10 cellular contexts compared by ENCODE assay signal in the genomic region with DNA sequence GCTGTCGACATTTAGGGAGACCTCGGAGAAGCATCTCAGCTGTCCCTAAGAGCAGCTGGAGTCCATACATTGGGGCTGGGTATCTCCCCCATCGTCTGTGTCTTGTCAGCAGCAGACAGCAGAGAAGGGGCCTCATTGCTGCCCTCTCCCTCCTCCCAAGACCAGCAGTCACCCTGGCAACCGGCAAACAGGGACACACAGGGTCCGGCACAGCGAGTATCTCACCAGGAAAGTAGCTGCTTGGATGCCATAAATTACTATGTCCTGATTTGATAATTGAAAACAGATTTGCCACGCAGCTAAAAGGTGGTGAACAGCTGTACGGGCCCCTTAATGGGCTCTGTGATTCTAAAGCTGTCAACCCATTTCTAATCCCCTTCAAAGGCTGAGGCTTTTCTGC.
A peak's percentile ranks its signal among the peaks of the same experiment; 100 is the strongest.
DNase-seq lines count a peak whose midpoint lies in the region; ATAC-seq, FAIRE-seq and TF ChIP-seq lines count a peak whose summit lies in the region.
"Had no signal": no experiment of that assay in that cellular context is flagged by ENCODE, and none has a peak within 500 bp of the region (broad histone marks: within the 10 kb centered on the region; RNA-seq: fewer than 3 reads in every experiment).

No MANE protein-coding gene starts in this region.

- no peak overlapping the region for H3K27ac ChIP-seq in H9 (ENCODE audit: insufficient read length, low read depth, low read length)
- H3K27ac ChIP-seq in K562 (ENCODE audit: extremely low read depth, low read depth, low read length): no peak overlapping the region
- peak overlapping the region; percentile 47 for H3K27ac ChIP-seq in mesodermal cell (ENCODE audit: low read depth, low read length, severe bottlenecking)

- no peak for ATAC-seq in K562

- H3K36me3 ChIP-seq in K562 (ENCODE audit: control insufficient read depth, insufficient read depth, low read length) (no peaks in the 10 kb centered on the region), mesodermal cell (ENCODE audit: control insufficient read depth, insufficient read depth, low read length) (peaks cover 94% of the 10 kb centered on the region)

- H3K9ac ChIP-seq in H9 (ENCODE audit: extremely low read depth, insufficient read length, low read length) (no peak overlapping the region), K562 (ENCODE audit: insufficient read depth in 1 of 2, low read depth in 2 of 2, low read length in 2 of 2) (no peak overlapping the region)

- intact Hi-C loops in K562 (cut with micrococcal nuclease): no loop called here
- intact Hi-C loops in Calu3 (cut with micrococcal nuclease; ENCODE audit: unreplicated experiment): no loop called here

- no peak for TF ChIP-seq POLR2A in K562 (conservative IDR thresholded peaks at IDR 0.05)

- H3K9me3 ChIP-seq in H9 (ENCODE audit: control insufficient read depth, low read depth, low read length) (no peaks in the 10 kb centered on the region), K562 (replicated peaks; ENCODE audit: control insufficient read depth, insufficient read depth, low read depth, low read length) (no peaks in the 10 kb centered on the region), mesodermal cell (ENCODE audit: control insufficient read depth, low read length) (no peaks in the 10 kb centered on the region)

- H3K79me1 ChIP-seq in H9 (ENCODE audit: insufficient read depth, low read depth, low read length, poor library complexity, severe bottlenecking): no peaks in the 10 kb centered on the region

- H3K27me3 Mint-ChIP-seq in H9 (ENCODE audit: low read depth) (no peaks in the 10 kb centered on the region), Calu3 (ENCODE audit: unreplicated experiment) (no peaks in the 10 kb centered on the region)

- no peak overlapping the region for H2BK5ac ChIP-seq in H9 (ENCODE audit: insufficient read length, low read length)

- no peak overlapping the region for H3K56ac ChIP-seq in H9 (ENCODE audit: insufficient read length, low read depth, low read length)

- no peak for TF ChIP-seq EP300 in K562 (IDR thresholded peaks at IDR 0.05; ENCODE audit: low read length)

- peaks cover 0 to 7% of the 10 kb centered on the region in 2 experiments; a peak in 2 of 4 replicates for H3K4me1 Mint-ChIP-seq in H9
- H3K4me1 Mint-ChIP-seq in Calu3 (ENCODE audit: low read depth, unreplicated experiment): peaks cover 7% of the 10 kb centered on the region

- H3K79me2 ChIP-seq in H9 (ENCODE audit: insufficient read depth, low read length) (no peaks in the 10 kb centered on the region), K562 (ENCODE audit: control insufficient read depth, insufficient read depth, low read length) (no peaks in the 10 kb centered on the region)

- H4K20me1 ChIP-seq in H9 (ENCODE audit: control insufficient read depth, insufficient read depth, insufficient read length) (no peaks in the 10 kb centered on the region), K562 (replicated peaks; ENCODE audit: control insufficient read depth, insufficient read depth, low read length) (no peaks in the 10 kb centered on the region; the same call in 1 of the 2 replicates)

- H3K36me3 Mint-ChIP-seq in H9 (ENCODE audit: insufficient read depth in 1 of 3, low read depth in 3 of 3) (no peaks in the 10 kb centered on the region), Calu3 (ENCODE audit: insufficient read depth, unreplicated experiment) (peaks cover 84% of the 10 kb centered on the region)

- H3K9me3 Mint-ChIP-seq in H9 (no peaks in the 10 kb centered on the region), Calu3 (ENCODE audit: low read depth, unreplicated experiment) (no peaks in the 10 kb centered on the region)

- no peak overlapping the region for H3K18ac ChIP-seq in H9 (ENCODE audit: insufficient read length, low read depth, low read length)

- no peak overlapping the region for H2BK12ac ChIP-seq in H9 (ENCODE audit: insufficient read length, low read depth, low read length)

- H4K5ac ChIP-seq in H9 (ENCODE audit: insufficient read length, low read depth, low read length): no peak overlapping the region

- H3K9me1 ChIP-seq in K562 (ENCODE audit: control insufficient read depth, insufficient read depth, low read length): no peaks in the 10 kb centered on the region

- H2BK15ac ChIP-seq in H9 (ENCODE audit: low read depth, low read length): no peak overlapping the region

- no peak for TF ChIP-seq RAD21 in K562 (CRISPR knock-in tag; conservative IDR thresholded peaks at IDR 0.05 in 1 of 2, IDR thresholded peaks at IDR 0.05 in 1 of 2)

- BruUV-seq in K562 (replicated peaks; lab: Mats Ljungman, UMichigan) (no TSS peak), Calu3 (replicated peaks; lab: Mats Ljungman, UMichigan) (no TSS peak)

- H3K4ac ChIP-seq in H9 (ENCODE audit: low read depth, low read length): no peak overlapping the region

- no peaks in the 10 kb centered on the region for H3K4me1 ChIP-seq in H9 (ENCODE audit: insufficient read depth, low read length)
- no peaks in the 10 kb centered on the region for H3K4me1 ChIP-seq in K562 (replicated peaks in 1 of 2; ENCODE audit: control insufficient read depth in 2 of 2, insufficient read depth in 2 of 2, low read length in 2 of 2)
- no peaks in the 10 kb centered on the region for H3K4me1 ChIP-seq in mesodermal cell (ENCODE audit: control insufficient read depth, insufficient read depth, low read length, poor library complexity, severe bottlenecking)

- no peak overlapping the region for H2BK20ac ChIP-seq in H9 (ENCODE audit: low read depth, low read length, poor library complexity, severe bottlenecking)

- no peak overlapping the region for H4K8ac ChIP-seq in H9 (replicated peaks; ENCODE audit: insufficient read length, low read depth, low read length)

- H3K4me2 ChIP-seq in H9 (ENCODE audit: insufficient read depth, insufficient read length, low read length): no peak overlapping the region
- no peak overlapping the region for H3K4me2 ChIP-seq in K562 (ENCODE audit: insufficient read depth, low read length)

- no peak overlapping the region for H3K27ac Mint-ChIP-seq in H9
- no peak overlapping the region for H3K27ac Mint-ChIP-seq in Calu3 (ENCODE audit: unreplicated experiment)

- H2AK5ac ChIP-seq in H9 (ENCODE audit: insufficient read length, low read length): no peak overlapping the region

- no peaks in the 10 kb centered on the region for H3K27me3 ChIP-seq in H9 (ENCODE audit: insufficient read depth, low read length)
- peaks cover 5 to 10% of the 10 kb centered on the region in 2 experiments; a peak in 1 of 5 replicates for H3K27me3 ChIP-seq in K562 (ENCODE audit: control insufficient read depth in 2 of 2, insufficient read depth in 2 of 2, low read length in 2 of 2)

- no peak overlapping the region for H4K91ac ChIP-seq in H9 (ENCODE audit: insufficient read length, low read depth, low read length)

- no peak overlapping the region for H3K4me3 ChIP-seq in K562
- no peak overlapping the region for H3K4me3 ChIP-seq in mesodermal cell (ENCODE audit: extremely low read depth, insufficient read depth, low read length, poor library complexity, severe bottlenecking)

- POLR2A ChIA-PET in K562 (lab: Yijun Ruan, JAX): no interaction called here

- no CpG with 5 or more reads among the region's 8 CpGs for WGBS in H9 (ENCODE audit: extremely low coverage, insufficient read length, low lambda C conversion rate)
- 0% methylated on average over 8 of the region's 8 CpGs for WGBS in K562 (ENCODE audit: insufficient coverage, low coverage, missing lambda C conversion rate)
- WGBS in mesodermal cell (ENCODE audit: insufficient coverage in 2 of 2), 2 experiments: 87 to 91% methylated on average over 4 to 6 of the region's 8 CpGs

- H3T11ph ChIP-seq in H9 (ENCODE audit: low read length): no peak overlapping the region

- H2AFZ ChIP-seq in H9 (ENCODE audit: low read length) (no peak overlapping the region), K562 (ENCODE audit: low read depth, low read length) (no peak overlapping the region)

- CTCF ChIA-PET in K562 (lab: Yijun Ruan, JAX; ENCODE audit: low intra/inter-chr PET ratio): no interaction called here
- CTCF ChIA-PET in Calu3 (lab: Charles Lee): no interaction called here

- DNase-seq in AG09319 (ENCODE audit: extremely low read depth, low read depth): peak; percentile 69
- no peak for DNase-seq in H9
- no peak for DNase-seq in K562 (ENCODE audit: extremely low read depth in 1 of 4, low spot score in 3 of 4)
- DNase-seq in GM13977 (ENCODE audit: low spot score): no peak
- DNase-seq in stimulated activated CD4-positive, alpha-beta T cell treated with anti-CD3 and anti-CD28 coated beads, Interleukin-4, amount 100 ng/mL, for 4 hours: no peak
- DNase-seq in NCI-H2029 (lab: John Stamatoyannopoulos, UW): no peak
- no peak for DNase-seq in Calu3
- DNase-seq: activated CD4-positive, alpha-beta T cell treated with anti-CD3 and anti-CD28 coated beads, Interleukin-2, amount 50 U/mL, for 4 hours; SHP77 treated with DMSO at 0.1 percent for 48 hours had no signal

- no peak overlapping the region for H3K23ac ChIP-seq in H9 (ENCODE audit: insufficient read length, low read depth, low read length)

- H3K14ac ChIP-seq in H9 (ENCODE audit: insufficient read depth, low read length): peak overlapping the region; percentile 40; the same call in 1 of the 2 replicates

- FAIRE-seq in K562 (lab: Jason Lieb, UNC): no peak

- TF ChIP-seq CTCF in AG09319 (IDR thresholded peaks at IDR 0.05; ENCODE audit: low read depth, low read length) (no peak), H9 (conservative IDR thresholded peaks at IDR 0.05) (no peak), K562 (IDR thresholded peaks at IDR 0.05 in 2 of 3, conservative IDR thresholded peaks at IDR 0.05 in 1 of 3; ENCODE audit: insufficient read depth in 2 of 3, low read depth in 1 of 3, low read length in 3 of 3) (no peak), GM13977 (IDR thresholded peaks at IDR 0.05; ENCODE audit: extremely low read depth, insufficient read depth, missing control alignments) (no peak), Calu3 (IDR thresholded peaks at IDR 0.05; ENCODE audit: unreplicated experiment) (no peak)

- no peaks in the 10 kb centered on the region for H3K23me2 ChIP-seq in H9 (ENCODE audit: insufficient read length, low read depth, low read length, poor library complexity, severe bottlenecking)

- H3K4me3 Mint-ChIP-seq in H9 (no peak overlapping the region), Calu3 (ENCODE audit: low read depth, unreplicated experiment) (no peak overlapping the region)

- in situ Hi-C loops in K562 (cut with MboI) (no loop called here), GM13977 (cut with MboI; ENCODE audit: low pct_unique_long_range_greater_than_20kb, low sequenced_read_pairs, unreplicated experiment) (no loop called here)

- H2BK120ac ChIP-seq in H9 (ENCODE audit: low read depth, low read length, poor library complexity, severe bottlenecking): no peak overlapping the region

TF ChIP-seq in K562, 482 proteins besides CTCF, POLR2A, EP300 and RAD21:
- TF ChIP-seq RFX1 (IDR thresholded peaks at IDR 0.05) (peak; percentile 18; the same call in 1 of the 2 replicates), SIX5 (IDR thresholded peaks at IDR 0.05; ENCODE audit: borderline replicate concordance in 1 of 2, insufficient read depth in 1 of 2, low read depth in 1 of 2, low read length in 2 of 2) (no peak)
